Comparison of ENCODE assay signal across 1 cellular context in the genomic region with DNA sequence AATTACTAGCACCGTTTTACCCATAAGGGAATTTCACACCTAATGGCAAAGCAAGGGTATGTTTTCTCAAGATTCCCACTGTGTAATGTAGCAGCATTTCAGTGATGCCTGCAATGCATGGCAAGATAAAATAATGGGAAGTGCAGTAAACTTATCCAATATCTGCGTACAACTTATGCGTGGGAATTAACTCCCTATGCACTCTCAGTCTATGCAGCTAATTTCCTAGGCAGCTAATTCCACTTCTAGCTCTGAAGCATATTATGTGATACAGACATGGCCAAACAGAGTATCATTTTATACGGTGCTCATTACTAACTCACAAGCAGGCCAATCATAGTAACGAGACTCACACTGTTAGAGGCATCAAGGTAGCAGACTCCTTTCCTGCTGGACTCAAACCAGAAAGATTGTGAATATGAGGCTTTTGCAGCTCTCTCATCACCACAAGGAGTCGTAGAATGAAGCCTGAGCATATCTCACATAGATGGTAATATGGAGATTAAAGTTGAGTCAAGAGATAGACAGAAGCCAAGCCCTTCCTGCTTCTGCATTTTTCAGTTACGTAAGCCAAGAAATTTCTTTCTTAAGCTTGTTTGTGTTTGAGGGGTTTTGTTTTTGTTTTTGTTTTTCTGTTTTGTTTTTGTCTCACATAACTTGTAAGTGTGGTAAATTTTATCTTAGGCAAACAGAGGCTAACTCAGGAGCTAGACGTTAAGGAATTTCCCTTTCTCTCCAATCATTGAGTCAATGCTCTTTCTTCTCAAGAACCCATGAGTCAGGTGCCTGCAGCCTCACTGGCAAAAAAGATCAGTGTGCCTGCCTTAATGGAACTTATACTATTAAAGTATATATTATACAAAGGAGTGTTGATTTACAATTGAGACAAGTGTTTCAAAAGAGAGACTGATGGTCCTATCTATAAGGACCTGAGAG.
TF ChIP-seq lines count a peak whose summit lies in the region.

No MANE protein-coding gene starts in this region.

TF ChIP-seq in endothelial cell of umbilical vein, 7 proteins besides CTCF, POLR2A, EP300 and RAD21:
- TF ChIP-seq GATA2 (IDR thresholded peaks at IDR 0.05; ENCODE audit: insufficient read depth, insufficient read length, low read depth, low read length) = peak; percentile 35
- no peak for TF ChIP-seq EZH2 (IDR thresholded peaks at IDR 0.05; ENCODE audit: borderline replicate concordance, low read depth, low read length, severe bottlenecking)
